In the genomic region with DNA sequence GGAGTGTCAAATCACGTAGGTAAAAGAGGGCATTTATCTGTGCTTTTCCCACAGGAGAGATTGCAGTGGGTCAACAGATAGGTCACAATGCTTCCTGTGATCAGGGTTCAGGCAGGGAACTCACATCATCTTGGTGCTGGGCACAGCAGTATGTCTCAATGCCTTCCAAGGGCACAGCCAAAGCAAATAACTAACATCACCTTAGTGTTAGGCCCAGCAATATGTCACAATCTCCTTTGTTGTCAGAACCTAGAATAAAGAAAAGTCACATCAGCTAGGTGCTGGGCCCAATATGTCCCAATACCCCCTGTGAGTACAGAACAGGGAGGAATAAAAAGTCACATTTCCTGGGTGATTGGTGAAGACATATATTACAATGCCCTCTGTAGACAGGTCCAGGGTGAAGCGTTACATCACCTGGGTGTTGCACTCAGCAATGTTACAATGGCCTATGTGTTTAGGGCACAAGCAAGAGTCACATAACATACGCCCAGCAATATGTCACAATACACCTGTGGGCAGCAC, we compare ENCODE assay signal across 2 cellular contexts.
TF ChIP-seq lines count a peak whose summit lies in the region.

No MANE protein-coding gene starts in this region.

TF ChIP-seq in GM12878, 131 proteins besides CTCF, POLR2A, EP300 and RAD21 (continues in another document):
- TF ChIP-seq JUNB (IDR thresholded peaks at IDR 0.05) (no peak), NFXL1 (IDR thresholded peaks at IDR 0.05; ENCODE audit: borderline replicate concordance) (no peak), ZNF274 (IDR thresholded peaks at IDR 0.05; ENCODE audit: insufficient read depth, insufficient read length) (no peak), MTA2 (IDR thresholded peaks at IDR 0.05; ENCODE audit: low read depth) (no peak), RUNX3 (IDR thresholded peaks at IDR 0.05; ENCODE audit: low read length) (no peak), JUND (IDR thresholded peaks at IDR 0.05; ENCODE audit: low read depth, low read length) (no peak), IRF4 (IDR thresholded peaks at IDR 0.05; ENCODE audit: low read depth, low read length) (no peak), EZH2 (IDR thresholded peaks at IDR 0.05; ENCODE audit: borderline replicate concordance, control insufficient read depth, low read depth, low read length) (no peak), MEF2A (IDR thresholded peaks at IDR 0.05; ENCODE audit: insufficient read depth, low read depth, low read length) (no peak), TCF3 (IDR thresholded peaks at IDR 0.05; ENCODE audit: borderline replicate concordance, insufficient read depth, low read depth, low read length) (no peak), NRF1 (conservative IDR thresholded peaks at IDR 0.05; ENCODE audit: low read depth, low read length) (no peak), YY1 (IDR thresholded peaks at IDR 0.05; ENCODE audit: low read depth, low read length) (no peak), SMAD5 (IDR thresholded peaks at IDR 0.05; ENCODE audit: low read depth) (no peak)
- TF ChIP-seq, protein P1, sequence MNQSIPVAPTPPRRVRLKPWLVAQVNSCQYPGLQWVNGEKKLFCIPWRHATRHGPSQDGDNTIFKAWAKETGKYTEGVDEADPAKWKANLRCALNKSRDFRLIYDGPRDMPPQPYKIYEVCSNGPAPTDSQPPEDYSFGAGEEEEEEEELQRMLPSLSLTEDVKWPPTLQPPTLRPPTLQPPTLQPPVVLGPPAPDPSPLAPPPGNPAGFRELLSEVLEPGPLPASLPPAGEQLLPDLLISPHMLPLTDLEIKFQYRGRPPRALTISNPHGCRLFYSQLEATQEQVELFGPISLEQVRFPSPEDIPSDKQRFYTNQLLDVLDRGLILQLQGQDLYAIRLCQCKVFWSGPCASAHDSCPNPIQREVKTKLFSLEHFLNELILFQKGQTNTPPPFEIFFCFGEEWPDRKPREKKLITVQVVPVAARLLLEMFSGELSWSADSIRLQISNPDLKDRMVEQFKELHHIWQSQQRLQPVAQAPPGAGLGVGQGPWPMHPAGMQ (IDR thresholded peaks at IDR 0.05; ENCODE audit: borderline replicate concordance) = no peak
- TF ChIP-seq, protein P2, sequence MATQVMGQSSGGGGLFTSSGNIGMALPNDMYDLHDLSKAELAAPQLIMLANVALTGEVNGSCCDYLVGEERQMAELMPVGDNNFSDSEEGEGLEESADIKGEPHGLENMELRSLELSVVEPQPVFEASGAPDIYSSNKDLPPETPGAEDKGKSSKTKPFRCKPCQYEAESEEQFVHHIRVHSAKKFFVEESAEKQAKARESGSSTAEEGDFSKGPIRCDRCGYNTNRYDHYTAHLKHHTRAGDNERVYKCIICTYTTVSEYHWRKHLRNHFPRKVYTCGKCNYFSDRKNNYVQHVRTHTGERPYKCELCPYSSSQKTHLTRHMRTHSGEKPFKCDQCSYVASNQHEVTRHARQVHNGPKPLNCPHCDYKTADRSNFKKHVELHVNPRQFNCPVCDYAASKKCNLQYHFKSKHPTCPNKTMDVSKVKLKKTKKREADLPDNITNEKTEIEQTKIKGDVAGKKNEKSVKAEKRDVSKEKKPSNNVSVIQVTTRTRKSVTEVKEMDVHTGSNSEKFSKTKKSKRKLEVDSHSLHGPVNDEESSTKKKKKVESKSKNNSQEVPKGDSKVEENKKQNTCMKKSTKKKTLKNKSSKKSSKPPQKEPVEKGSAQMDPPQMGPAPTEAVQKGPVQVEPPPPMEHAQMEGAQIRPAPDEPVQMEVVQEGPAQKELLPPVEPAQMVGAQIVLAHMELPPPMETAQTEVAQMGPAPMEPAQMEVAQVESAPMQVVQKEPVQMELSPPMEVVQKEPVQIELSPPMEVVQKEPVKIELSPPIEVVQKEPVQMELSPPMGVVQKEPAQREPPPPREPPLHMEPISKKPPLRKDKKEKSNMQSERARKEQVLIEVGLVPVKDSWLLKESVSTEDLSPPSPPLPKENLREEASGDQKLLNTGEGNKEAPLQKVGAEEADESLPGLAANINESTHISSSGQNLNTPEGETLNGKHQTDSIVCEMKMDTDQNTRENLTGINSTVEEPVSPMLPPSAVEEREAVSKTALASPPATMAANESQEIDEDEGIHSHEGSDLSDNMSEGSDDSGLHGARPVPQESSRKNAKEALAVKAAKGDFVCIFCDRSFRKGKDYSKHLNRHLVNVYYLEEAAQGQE (IDR thresholded peaks at IDR 0.05; ENCODE audit: low read depth, low read length) = no peak
- TF ChIP-seq, protein P3, sequence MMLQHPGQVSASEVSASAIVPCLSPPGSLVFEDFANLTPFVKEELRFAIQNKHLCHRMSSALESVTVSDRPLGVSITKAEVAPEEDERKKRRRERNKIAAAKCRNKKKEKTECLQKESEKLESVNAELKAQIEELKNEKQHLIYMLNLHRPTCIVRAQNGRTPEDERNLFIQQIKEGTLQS (IDR thresholded peaks at IDR 0.05; ENCODE audit: borderline replicate concordance, extremely low read depth, low read depth, low read length) = no peak
- TF ChIP-seq, protein P4, sequence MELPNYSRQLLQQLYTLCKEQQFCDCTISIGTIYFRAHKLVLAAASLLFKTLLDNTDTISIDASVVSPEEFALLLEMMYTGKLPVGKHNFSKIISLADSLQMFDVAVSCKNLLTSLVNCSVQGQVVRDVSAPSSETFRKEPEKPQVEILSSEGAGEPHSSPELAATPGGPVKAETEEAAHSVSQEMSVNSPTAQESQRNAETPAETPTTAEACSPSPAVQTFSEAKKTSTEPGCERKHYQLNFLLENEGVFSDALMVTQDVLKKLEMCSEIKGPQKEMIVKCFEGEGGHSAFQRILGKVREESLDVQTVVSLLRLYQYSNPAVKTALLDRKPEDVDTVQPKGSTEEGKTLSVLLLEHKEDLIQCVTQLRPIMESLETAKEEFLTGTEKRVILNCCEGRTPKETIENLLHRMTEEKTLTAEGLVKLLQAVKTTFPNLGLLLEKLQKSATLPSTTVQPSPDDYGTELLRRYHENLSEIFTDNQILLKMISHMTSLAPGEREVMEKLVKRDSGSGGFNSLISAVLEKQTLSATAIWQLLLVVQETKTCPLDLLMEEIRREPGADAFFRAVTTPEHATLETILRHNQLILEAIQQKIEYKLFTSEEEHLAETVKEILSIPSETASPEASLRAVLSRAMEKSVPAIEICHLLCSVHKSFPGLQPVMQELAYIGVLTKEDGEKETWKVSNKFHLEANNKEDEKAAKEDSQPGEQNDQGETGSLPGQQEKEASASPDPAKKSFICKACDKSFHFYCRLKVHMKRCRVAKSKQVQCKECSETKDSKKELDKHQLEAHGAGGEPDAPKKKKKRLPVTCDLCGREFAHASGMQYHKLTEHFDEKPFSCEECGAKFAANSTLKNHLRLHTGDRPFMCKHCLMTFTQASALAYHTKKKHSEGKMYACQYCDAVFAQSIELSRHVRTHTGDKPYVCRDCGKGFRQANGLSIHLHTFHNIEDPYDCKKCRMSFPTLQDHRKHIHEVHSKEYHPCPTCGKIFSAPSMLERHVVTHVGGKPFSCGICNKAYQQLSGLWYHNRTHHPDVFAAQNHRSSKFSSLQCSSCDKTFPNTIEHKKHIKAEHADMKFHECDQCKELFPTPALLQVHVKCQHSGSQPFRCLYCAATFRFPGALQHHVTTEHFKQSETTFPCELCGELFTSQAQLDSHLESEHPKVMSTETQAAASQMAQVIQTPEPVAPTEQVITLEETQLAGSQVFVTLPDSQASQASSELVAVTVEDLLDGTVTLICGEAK (IDR thresholded peaks at IDR 0.05; ENCODE audit: borderline replicate concordance) = no peak

TF ChIP-seq in liver, 16 proteins besides CTCF, POLR2A, EP300 and RAD21:
- TF ChIP-seq, protein P2 (IDR thresholded peaks at IDR 0.05) = peak; percentile 49
- TF ChIP-seq HNF4G (IDR thresholded peaks at IDR 0.05) (no peak), JUND (IDR thresholded peaks at IDR 0.05) (peak in 1 of 2 donors; percentile 77), TAF1 (conservative IDR thresholded peaks at IDR 0.05) (no peak), SP1 (IDR thresholded peaks at IDR 0.05) (no peak), HNF4A (conservative IDR thresholded peaks at IDR 0.05) (peak in 1 of 2 donors; percentile 87), FOXA2 (IDR thresholded peaks at IDR 0.05) (peak; percentile 91), NR2F2 (IDR thresholded peaks at IDR 0.05) (no peak), GABPA (IDR thresholded peaks at IDR 0.05 in 1 of 2, conservative IDR thresholded peaks at IDR 0.05 in 1 of 2) (peak in 1 of 2 donors; percentile 46), EGR1 (IDR thresholded peaks at IDR 0.05; ENCODE audit: low read depth in 2 of 2) (peak in 1 of 2 donors; percentile 75), YY1 (IDR thresholded peaks at IDR 0.05) (peak; percentile 70), FOXA1 (IDR thresholded peaks at IDR 0.05) (peak; percentile 80), RXRA (IDR thresholded peaks at IDR 0.05) (peak in 1 of 2 donors; percentile 98)
- TF ChIP-seq, protein P5, sequence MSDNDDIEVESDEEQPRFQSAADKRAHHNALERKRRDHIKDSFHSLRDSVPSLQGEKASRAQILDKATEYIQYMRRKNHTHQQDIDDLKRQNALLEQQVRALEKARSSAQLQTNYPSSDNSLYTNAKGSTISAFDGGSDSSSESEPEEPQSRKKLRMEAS (IDR thresholded peaks at IDR 0.05) = peak; percentile 92
- TF ChIP-seq, protein P6, sequence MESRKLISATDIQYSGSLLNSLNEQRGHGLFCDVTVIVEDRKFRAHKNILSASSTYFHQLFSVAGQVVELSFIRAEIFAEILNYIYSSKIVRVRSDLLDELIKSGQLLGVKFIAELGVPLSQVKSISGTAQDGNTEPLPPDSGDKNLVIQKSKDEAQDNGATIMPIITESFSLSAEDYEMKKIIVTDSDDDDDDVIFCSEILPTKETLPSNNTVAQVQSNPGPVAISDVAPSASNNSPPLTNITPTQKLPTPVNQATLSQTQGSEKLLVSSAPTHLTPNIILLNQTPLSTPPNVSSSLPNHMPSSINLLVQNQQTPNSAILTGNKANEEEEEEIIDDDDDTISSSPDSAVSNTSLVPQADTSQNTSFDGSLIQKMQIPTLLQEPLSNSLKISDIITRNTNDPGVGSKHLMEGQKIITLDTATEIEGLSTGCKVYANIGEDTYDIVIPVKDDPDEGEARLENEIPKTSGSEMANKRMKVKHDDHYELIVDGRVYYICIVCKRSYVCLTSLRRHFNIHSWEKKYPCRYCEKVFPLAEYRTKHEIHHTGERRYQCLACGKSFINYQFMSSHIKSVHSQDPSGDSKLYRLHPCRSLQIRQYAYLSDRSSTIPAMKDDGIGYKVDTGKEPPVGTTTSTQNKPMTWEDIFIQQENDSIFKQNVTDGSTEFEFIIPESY (IDR thresholded peaks at IDR 0.05) = peak; percentile 94
- TF ChIP-seq, protein P3 (IDR thresholded peaks at IDR 0.05) = no peak
